8 cellular contexts compared by ENCODE assay signal in the genomic region with DNA sequence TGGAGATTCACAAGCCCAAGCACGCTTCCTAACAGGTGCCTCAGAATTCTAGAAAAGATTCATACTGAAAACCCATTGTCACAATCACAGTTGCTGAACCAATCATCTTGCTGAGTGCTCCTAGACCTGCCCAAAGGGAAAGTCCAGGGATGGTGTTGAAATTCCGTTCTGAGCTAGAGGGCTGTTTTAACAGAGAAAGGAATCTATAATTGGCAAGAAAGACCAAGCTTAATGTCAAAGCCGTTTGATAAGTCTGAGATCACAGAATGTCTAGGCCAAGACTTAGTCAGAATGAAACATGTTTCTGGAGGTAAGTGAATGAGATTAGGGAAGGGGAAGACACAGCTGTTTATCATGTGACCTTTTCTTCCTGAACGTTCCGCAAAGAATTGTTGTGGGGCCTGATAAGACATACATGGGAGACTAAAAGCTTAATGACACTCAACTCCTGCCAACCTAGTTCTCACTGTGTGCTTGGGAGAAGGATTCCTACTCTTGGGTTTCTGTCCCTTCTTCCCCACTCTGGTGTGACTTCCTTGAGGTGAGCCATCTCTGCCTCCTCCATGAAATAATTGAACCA. TPM values are rescaled to one million over a fixed set of nuclear protein-coding genes. Genes with fewer than 3 reads are reported as not detected.
DNase-seq lines count a peak whose midpoint lies in the region; ATAC-seq and TF ChIP-seq lines count a peak whose summit lies in the region.

No MANE protein-coding gene starts in this region.

- no peak overlapping the region for H3K4me3 ChIP-seq in fibroblast of mammary gland (ENCODE audit: control insufficient read depth, low read depth, low read length)

- TF ChIP-seq CTCF in fibroblast of mammary gland (conservative IDR thresholded peaks at IDR 0.05; ENCODE audit: control insufficient read depth, insufficient read depth, low read depth, low read length) = no peak

- peak; percentile 35 for DNase-seq in fibroblast of mammary gland (ENCODE audit: low read depth)
- DNase-seq in NCI-H510A treated with DMSO at 0.1 percent for 48 hours (lab: John Stamatoyannopoulos, UW) = no peak
- DNase-seq in NCI-H2196 (lab: John Stamatoyannopoulos, UW; ENCODE audit: unreplicated experiment) = no peak
- no peak for DNase-seq in NCI-H524 (lab: John Stamatoyannopoulos, UW)
- DNase-seq in mesenteric fat pad (ENCODE audit: low spot score) = no peak

- peak; percentile 83 for ATAC-seq in GM18502 (IDR thresholded peaks at IDR 0.05; ENCODE audit: poor library complexity, unreplicated experiment)
- ATAC-seq in GM21360 (IDR thresholded peaks at IDR 0.05; ENCODE audit: unreplicated experiment) = peak; percentile 76
- peak; percentile 77 for ATAC-seq in HG03442 (IDR thresholded peaks at IDR 0.05; ENCODE audit: unreplicated experiment)

RNA-seq across cellular contexts. Expression of gene PMAIP1, which starts 27.5 kb away (rescaled TPM):
- 0.87 TPM for total RNA-seq in mesenteric fat pad
